Comparison of ENCODE assay signal across 1 cellular context in genomic region chr17:4972752-4973151, GRCh38.
TF ChIP-seq lines count a peak whose summit lies in the region.

No MANE protein-coding gene starts in this region.

TF ChIP-seq in WTC11, 78 proteins besides CTCF, POLR2A, EP300 and RAD21 (continued from another document):
- TF ChIP-seq MAX (CRISPR knock-in tag; IDR thresholded peaks at IDR 0.05) (0 out of 2 replicates have a peak, but pooled peaks have one; percentile 30), ELF4 (CRISPR knock-in tag; IDR thresholded peaks at IDR 0.05; ENCODE audit: low read depth) (no peak), ZBTB21 (CRISPR knock-in tag; IDR thresholded peaks at IDR 0.05; ENCODE audit: borderline replicate concordance) (no peak), ZBTB43 (CRISPR knock-in tag; IDR thresholded peaks at IDR 0.05) (no peak), FOXJ3 (CRISPR knock-in tag; IDR thresholded peaks at IDR 0.05; ENCODE audit: borderline replicate concordance) (no peak)
